ENCODE assay signal across 3 cellular contexts in the genomic region with DNA sequence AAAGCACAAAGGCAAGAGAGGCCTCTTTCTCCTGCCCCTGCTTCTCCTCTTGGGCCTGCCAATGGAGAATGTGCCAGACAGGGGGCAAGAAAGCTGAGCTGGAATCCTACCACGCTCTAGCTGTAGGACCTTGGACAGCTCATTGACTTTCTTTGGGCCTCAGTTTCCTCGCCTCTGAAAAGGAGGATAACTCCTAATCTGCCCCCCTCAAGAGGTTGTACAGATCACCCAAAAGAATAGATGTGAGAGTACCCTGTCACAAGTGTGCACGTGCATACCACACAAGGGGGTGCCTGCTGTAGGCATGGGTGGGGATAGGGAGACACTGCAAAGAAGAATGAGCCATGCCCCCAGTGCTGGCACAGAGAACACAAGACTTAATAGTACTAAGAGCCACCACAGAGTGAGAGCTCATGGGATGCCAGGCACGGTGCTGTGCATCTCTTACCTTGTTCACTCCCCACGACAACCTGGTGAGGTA.
TF ChIP-seq lines count a peak whose summit lies in the region.

No MANE protein-coding gene starts in this region.

TF ChIP-seq in SK-N-SH, 30 proteins besides CTCF, POLR2A, EP300 and RAD21 (continued from another document):
- TF ChIP-seq REST (IDR thresholded peaks at IDR 0.05; ENCODE audit: low read depth, low read length) (peak; percentile 77; the same call in 1 of the 2 replicates), TAF1 (IDR thresholded peaks at IDR 0.05; ENCODE audit: borderline replicate concordance, low read depth, low read length) (no peak), NRF1 (IDR thresholded peaks at IDR 0.05; ENCODE audit: low read depth, low read length) (no peak)
- TF ChIP-seq, protein P1, sequence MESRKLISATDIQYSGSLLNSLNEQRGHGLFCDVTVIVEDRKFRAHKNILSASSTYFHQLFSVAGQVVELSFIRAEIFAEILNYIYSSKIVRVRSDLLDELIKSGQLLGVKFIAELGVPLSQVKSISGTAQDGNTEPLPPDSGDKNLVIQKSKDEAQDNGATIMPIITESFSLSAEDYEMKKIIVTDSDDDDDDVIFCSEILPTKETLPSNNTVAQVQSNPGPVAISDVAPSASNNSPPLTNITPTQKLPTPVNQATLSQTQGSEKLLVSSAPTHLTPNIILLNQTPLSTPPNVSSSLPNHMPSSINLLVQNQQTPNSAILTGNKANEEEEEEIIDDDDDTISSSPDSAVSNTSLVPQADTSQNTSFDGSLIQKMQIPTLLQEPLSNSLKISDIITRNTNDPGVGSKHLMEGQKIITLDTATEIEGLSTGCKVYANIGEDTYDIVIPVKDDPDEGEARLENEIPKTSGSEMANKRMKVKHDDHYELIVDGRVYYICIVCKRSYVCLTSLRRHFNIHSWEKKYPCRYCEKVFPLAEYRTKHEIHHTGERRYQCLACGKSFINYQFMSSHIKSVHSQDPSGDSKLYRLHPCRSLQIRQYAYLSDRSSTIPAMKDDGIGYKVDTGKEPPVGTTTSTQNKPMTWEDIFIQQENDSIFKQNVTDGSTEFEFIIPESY (IDR thresholded peaks at IDR 0.05; ENCODE audit: borderline replicate concordance, low read depth) = no peak

TF ChIP-seq in SK-N-SH treated with all-trans-retinoic acid at 6 μM for 48 hours, 23 proteins besides CTCF, POLR2A, EP300 and RAD21 (continued from another document):
- TF ChIP-seq, protein P2, sequence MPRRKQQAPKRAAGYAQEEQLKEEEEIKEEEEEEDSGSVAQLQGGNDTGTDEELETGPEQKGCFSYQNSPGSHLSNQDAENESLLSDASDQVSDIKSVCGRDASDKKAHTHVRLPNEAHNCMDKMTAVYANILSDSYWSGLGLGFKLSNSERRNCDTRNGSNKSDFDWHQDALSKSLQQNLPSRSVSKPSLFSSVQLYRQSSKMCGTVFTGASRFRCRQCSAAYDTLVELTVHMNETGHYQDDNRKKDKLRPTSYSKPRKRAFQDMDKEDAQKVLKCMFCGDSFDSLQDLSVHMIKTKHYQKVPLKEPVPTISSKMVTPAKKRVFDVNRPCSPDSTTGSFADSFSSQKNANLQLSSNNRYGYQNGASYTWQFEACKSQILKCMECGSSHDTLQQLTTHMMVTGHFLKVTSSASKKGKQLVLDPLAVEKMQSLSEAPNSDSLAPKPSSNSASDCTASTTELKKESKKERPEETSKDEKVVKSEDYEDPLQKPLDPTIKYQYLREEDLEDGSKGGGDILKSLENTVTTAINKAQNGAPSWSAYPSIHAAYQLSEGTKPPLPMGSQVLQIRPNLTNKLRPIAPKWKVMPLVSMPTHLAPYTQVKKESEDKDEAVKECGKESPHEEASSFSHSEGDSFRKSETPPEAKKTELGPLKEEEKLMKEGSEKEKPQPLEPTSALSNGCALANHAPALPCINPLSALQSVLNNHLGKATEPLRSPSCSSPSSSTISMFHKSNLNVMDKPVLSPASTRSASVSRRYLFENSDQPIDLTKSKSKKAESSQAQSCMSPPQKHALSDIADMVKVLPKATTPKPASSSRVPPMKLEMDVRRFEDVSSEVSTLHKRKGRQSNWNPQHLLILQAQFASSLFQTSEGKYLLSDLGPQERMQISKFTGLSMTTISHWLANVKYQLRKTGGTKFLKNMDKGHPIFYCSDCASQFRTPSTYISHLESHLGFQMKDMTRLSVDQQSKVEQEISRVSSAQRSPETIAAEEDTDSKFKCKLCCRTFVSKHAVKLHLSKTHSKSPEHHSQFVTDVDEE (CRISPR knock-in tag; IDR thresholded peaks at IDR 0.05) = no peak
- no peak for TF ChIP-seq ZFP3 (CRISPR knock-in tag; IDR thresholded peaks at IDR 0.05)
- TF ChIP-seq ARNTL (CRISPR knock-in tag; IDR thresholded peaks at IDR 0.05; ENCODE audit: borderline replicate concordance, low read depth) = no peak
- no peak for TF ChIP-seq TOX (CRISPR knock-in tag; IDR thresholded peaks at IDR 0.05; ENCODE audit: borderline replicate concordance)
- no peak for TF ChIP-seq CSRNP3 (CRISPR knock-in tag; IDR thresholded peaks at IDR 0.05)

TF ChIP-seq in Ishikawa, 13 proteins besides CTCF, POLR2A, EP300 and RAD21 (continued from another document):
- TF ChIP-seq REST (IDR thresholded peaks at IDR 0.05; ENCODE audit: low read depth) = peak; percentile 76
